ENCODE assay signal across 1 cellular context in genomic region chr11:47617417-47617809, GRCh38.
TF ChIP-seq lines count a peak whose summit lies in the region.

No MANE protein-coding gene starts in this region.

TF ChIP-seq in WTC11, 78 proteins besides CTCF, POLR2A, EP300 and RAD21:
- no peak for TF ChIP-seq ATF2 (CRISPR knock-in tag; IDR thresholded peaks at IDR 0.05; ENCODE audit: borderline replicate concordance, low read depth)
- no peak for TF ChIP-seq IRF2 (CRISPR knock-in tag; IDR thresholded peaks at IDR 0.05; ENCODE audit: borderline replicate concordance, low read depth)
- TF ChIP-seq, protein P1, sequence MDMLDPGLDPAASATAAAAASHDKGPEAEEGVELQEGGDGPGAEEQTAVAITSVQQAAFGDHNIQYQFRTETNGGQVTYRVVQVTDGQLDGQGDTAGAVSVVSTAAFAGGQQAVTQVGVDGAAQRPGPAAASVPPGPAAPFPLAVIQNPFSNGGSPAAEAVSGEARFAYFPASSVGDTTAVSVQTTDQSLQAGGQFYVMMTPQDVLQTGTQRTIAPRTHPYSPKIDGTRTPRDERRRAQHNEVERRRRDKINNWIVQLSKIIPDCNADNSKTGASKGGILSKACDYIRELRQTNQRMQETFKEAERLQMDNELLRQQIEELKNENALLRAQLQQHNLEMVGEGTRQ (CRISPR knock-in tag; IDR thresholded peaks at IDR 0.05) = no peak
